In the genomic region with DNA sequence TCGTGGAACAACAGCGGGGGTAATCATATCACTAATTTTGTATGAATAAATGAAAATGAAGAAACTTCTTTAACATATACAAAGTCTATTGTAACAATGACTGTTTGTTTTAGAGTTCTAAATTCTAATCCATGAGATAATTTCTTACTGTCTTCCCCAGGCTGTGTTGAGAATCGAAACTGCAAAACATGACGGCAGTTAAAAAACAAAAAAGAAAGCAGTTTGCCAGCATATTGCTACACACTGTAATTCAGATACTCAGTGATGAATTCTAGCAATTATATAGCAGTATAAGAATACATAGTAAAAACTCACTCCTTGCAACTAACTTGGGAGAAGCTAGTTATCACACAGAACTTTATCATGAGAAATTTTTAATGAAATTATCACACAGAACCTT, we compare ENCODE assay signal across 30 cellular contexts. TPM values are rescaled to one million over a fixed set of nuclear protein-coding genes. Genes with fewer than 3 reads are reported as not detected.
DNase-seq lines count a peak whose midpoint lies in the region; ATAC-seq and TF ChIP-seq lines count a peak whose summit lies in the region.
"Had no signal": no experiment of that assay in that cellular context is flagged by ENCODE, and none has a peak within 500 bp of the region (broad histone marks: within the 10 kb centered on the region; RNA-seq: fewer than 3 reads in every experiment).

No MANE protein-coding gene starts in this region.

- H3K9me3 ChIP-seq in GM23248 (ENCODE audit: low read depth) = no peaks in the 10 kb centered on the region
- no peaks in the 10 kb centered on the region for H3K9me3 ChIP-seq in SJSA1 (replicated peaks)
- no peaks in the 10 kb centered on the region for H3K9me3 ChIP-seq in mucosa of descending colon
- H3K9me3 ChIP-seq: gastrocnemius medialis, right lobe of liver had no signal

- peak overlapping the region; percentile 79 for H3K4me2 ChIP-seq in GM23248 (ENCODE audit: unreplicated experiment)

- intact Hi-C loops in mucosa of descending colon (cut with DNase I, micrococcal nuclease) = no loop called here

- peak overlapping the region; percentile 90 for H2AFZ ChIP-seq in GM23248

- H4K20me1 ChIP-seq in GM23248 (ENCODE audit: insufficient read depth) = no peaks in the 10 kb centered on the region

- H3K27ac ChIP-seq in GM23248 (no peak overlapping the region), SJSA1 (no peak overlapping the region)
- H3K27ac ChIP-seq: brain microvascular endothelial cell, C4-2B, gastrocnemius medialis, right lobe of liver, WERI-Rb-1 had no signal

- 12% methylated on average over 4 of the region's 4 CpGs for WGBS in GM23248 (ENCODE audit: low coverage in 1 of 2, low lambda C conversion rate in 2 of 2, missing lambda C conversion rate in 2 of 2), 2 experiments

- H3K9me2 ChIP-seq in GM23248 (ENCODE audit: insufficient read depth) = no peaks in the 10 kb centered on the region

- peak overlapping the region; percentile 2 for H3K4me3 ChIP-seq in AG10803 (ENCODE audit: low read length)
- H3K4me3 ChIP-seq in GM23248 = peak overlapping the region; percentile 71
- peak overlapping the region; percentile 17 for H3K4me3 ChIP-seq in SJSA1
- no peak overlapping the region for H3K4me3 ChIP-seq in fibroblast of villous mesenchyme (ENCODE audit: low read depth, low read length)
- H3K4me3 ChIP-seq in mucosa of descending colon = no peak overlapping the region
- H3K4me3 ChIP-seq: gastrocnemius medialis, right lobe of liver had no signal

- H3K36me3 ChIP-seq in GM23248 (ENCODE audit: low read depth) (no peaks in the 10 kb centered on the region), SJSA1 (no peaks in the 10 kb centered on the region), mucosa of descending colon (ENCODE audit: low read depth) (no peaks in the 10 kb centered on the region)
- H3K36me3 ChIP-seq: brain microvascular endothelial cell, gastrocnemius medialis, right lobe of liver, WERI-Rb-1 had no signal

- H3F3A ChIP-seq in GM23248 (ENCODE audit: insufficient read depth) = no peaks in the 10 kb centered on the region

- no peak for ATAC-seq in mucosa of descending colon
- ATAC-seq: activated T-cell treated with anti-CD3 and anti-CD28 coated beads, Interleukin-2, amount 50 U/mL, for 4 hours; gastrocnemius medialis; PC-3; right lobe of liver had no signal

- DNase-seq in AG10803 (ENCODE audit: low read depth) = peak; percentile 12
- peak; percentile 57 for DNase-seq in GM23248
- no peak for DNase-seq in SJSA1 (ENCODE audit: low read depth in 1 of 2, low spot score in 2 of 2)
- DNase-seq in fibroblast of villous mesenchyme (ENCODE audit: low read depth) = peak; percentile 12
- DNase-seq in mucosa of descending colon = no peak
- DNase-seq in anterior cingulate cortex (lab: John Stamatoyannopoulos, UW) = no peak
- DNase-seq in DMS79 (lab: John Stamatoyannopoulos, UW) = no peak
- DNase-seq: activated CD4-positive, alpha-beta T cell treated with anti-CD3 and anti-CD28 coated beads, Interleukin-2, amount 10 ng/mL, durations not matched to agents 24 days and 14 days; activated naive CD4-positive, alpha-beta T cell; activated T-cell treated with anti-CD3 and anti-CD28 coated beads, Interleukin-2, amount 50 U/mL, for 4 hours; brain microvascular endothelial cell; Calu3; DND-41; gastrocnemius medialis; NCI-H2029 treated with DMSO at 0.1 percent for 48 hours; PC-3; right lobe of liver; SHP77; stimulated activated CD4-positive, alpha-beta T cell treated with anti-CD3 and anti-CD28 coated beads, Interleukin-12 subunit alpha, Interleukin-12 subunit beta, amount 100 ng/mL, for 4 hours; stimulated activated CD4-positive, alpha-beta T cell treated with anti-CD3 and anti-CD28 coated beads, Interleukin-4, amount 100 ng/mL, for 1 hour; substantia nigra; WERI-Rb-1 had no signal

- in situ Hi-C loops in GM23248 (cut with MboI) = no loop called here

- no peaks in the 10 kb centered on the region for H3K27me3 ChIP-seq in GM23248 (replicated peaks; ENCODE audit: insufficient read depth)
- peaks cover 7% of the 10 kb centered on the region; the same call in 1 of the 2 replicates for H3K27me3 ChIP-seq in SJSA1 (replicated peaks)
- H3K27me3 ChIP-seq: brain microvascular endothelial cell, gastrocnemius medialis, right lobe of liver had no signal

- H3K79me2 ChIP-seq in GM23248 (ENCODE audit: insufficient read depth) = no peaks in the 10 kb centered on the region

- TF ChIP-seq CTCF in AG10803 (conservative IDR thresholded peaks at IDR 0.05; ENCODE audit: low read length) = no peak
- TF ChIP-seq CTCF in fibroblast of villous mesenchyme (IDR thresholded peaks at IDR 0.05; ENCODE audit: insufficient read depth, low read depth, low read length) = no peak
- TF ChIP-seq CTCF in mucosa of descending colon (IDR thresholded peaks at IDR 0.05) = no peak

- H3K9ac ChIP-seq in GM23248 = peak overlapping the region; percentile 68

- H3K4me1 ChIP-seq in GM23248 (ENCODE audit: insufficient read depth) (peaks cover 10% of the 10 kb centered on the region), SJSA1 (replicated peaks) (no peaks in the 10 kb centered on the region), mucosa of descending colon (ENCODE audit: low read depth) (no peaks in the 10 kb centered on the region)
- H3K4me1 ChIP-seq: gastrocnemius medialis, right lobe of liver had no signal

RNA-seq across cellular contexts. Expression of gene INSL5, which starts 22.1 kb away (rescaled TPM):
- not detected in 2 replicates for total RNA-seq in GM23248 (2014; rRNA removed; shearing (Covaris generic))
- polyA plus RNA-seq in GM23248 (2016; fragmentation: Nextera tagmentation; extraction: Ambion mirVana) = not detected in 2 replicates
- total RNA-seq in SJSA1 (2014; rRNA removed; shearing (Covaris generic)) = not detected in 2 replicates
- total RNA-seq in fibroblast of villous mesenchyme (not detected in 2 replicates), mucosa of descending colon (10 to 100 TPM in 1 of 3 donors, 1 to 10 TPM in 2; 1.9 to 27.0 (median 7.0) TPM)
- total RNA-seq: activated CD4-positive, alpha-beta T cell treated with anti-CD3 and anti-CD28 coated beads, Interleukin-2, amount 10 ng/mL, durations not matched to agents 24 days and 14 days; activated CD8-positive, alpha-beta memory T cell treated with anti-CD3 and anti-CD28 coated beads for 36 hours; activated T-cell treated with anti-CD3 and anti-CD28 coated beads, Interleukin-2, amount 50 U/mL, for 4 hours; Calu3; chondrocyte; gastrocnemius medialis; H1; lung microvascular endothelial cell; neural crest cell; PC-3; right lobe of liver had no signal
- polyA plus RNA-seq: adipose tissue, AG04450, H1 had no signal

RNA-seq across cellular contexts. Expression of gene DYNLT5, which starts 26.7 kb away (rescaled TPM):
- 2.3 and 5.8 TPM in 2 replicates for total RNA-seq in GM23248 (2014; rRNA removed; shearing (Covaris generic))
- polyA plus RNA-seq in GM23248 (2016; fragmentation: Nextera tagmentation; extraction: Ambion mirVana) = 1.7 and 3.0 TPM in 2 replicates
- total RNA-seq in SJSA1 (2014; rRNA removed; shearing (Covaris generic)) = not detected in 2 replicates
- 1.7 and 2.9 TPM in 2 replicates for total RNA-seq in fibroblast of villous mesenchyme
- total RNA-seq in mucosa of descending colon = 1 to 10 TPM in 1 of 3 donors, under 1 TPM in 1, not detected in 1; 0.65 to 1.9 TPM
- total RNA-seq: activated CD4-positive, alpha-beta T cell treated with anti-CD3 and anti-CD28 coated beads, Interleukin-2, amount 10 ng/mL, durations not matched to agents 24 days and 14 days; activated CD8-positive, alpha-beta memory T cell treated with anti-CD3 and anti-CD28 coated beads for 36 hours; activated T-cell treated with anti-CD3 and anti-CD28 coated beads, Interleukin-2, amount 50 U/mL, for 4 hours; Calu3; chondrocyte; PC-3 had no signal

Comparison
In these comparisons a context has a peak if more than half of its experiments do, and no peak if none do; other contexts are left out.
1. DNase-seq: peak in AG10803 (single experiment), GM23248 (single experiment) and fibroblast of villous mesenchyme (single experiment); none in SJSA1 (0 of 2), mucosa of descending colon (0 of 3), anterior cingulate cortex (0 of 58) and DMS79 (single experiment).
2. H3K4me3 ChIP-seq: peak in AG10803 (single experiment), GM23248 (single experiment) and SJSA1 (single experiment); none in fibroblast of villous mesenchyme (single experiment) and mucosa of descending colon (single experiment).